34 cellular contexts compared by ENCODE assay signal in genomic region chr7:74149556-74149955, GRCh38.
"Had no signal": no experiment of that assay in that cellular context is flagged by ENCODE, and none has a peak within 500 bp of the region (broad histone marks: within the 10 kb centered on the region; RNA-seq: fewer than 3 reads in every experiment).

No MANE protein-coding gene starts in this region.

- ATAC-seq: activated T-cell treated with anti-CD3 and anti-CD28 coated beads, Interleukin-2, amount 50 U/mL, for 4 hours; Panc1 had no signal

- H3K9me3 Mint-ChIP-seq: activated T-cell treated with anti-CD3 and anti-CD28 coated beads, Interleukin-2, amount 50 U/mL, for 4 hours; activated T-helper 1 cell treated with anti-CD3 and anti-CD28 coated beads, Interleukin-12 subunit alpha, Interleukin-12 subunit beta, Interleukin-2, Interleukin-4 antibody, amounts not matched to agents 30 ng/mL and 10 ng/mL and 1 ng/mL, durations not matched to agents 14 hours and 24 hours and 36 hours had no signal

- H3K4me1 ChIP-seq: ascending aorta, breast epithelium, SJCRH30 had no signal

- H3K27me3 ChIP-seq: ascending aorta, breast epithelium, SJCRH30 had no signal

- H3K9me3 ChIP-seq: ascending aorta, SJCRH30 had no signal

- H3K27ac ChIP-seq: ascending aorta, breast epithelium, SJCRH30, VCaP had no signal

- H3K4me1 Mint-ChIP-seq: activated naive CD8-positive, alpha-beta T cell treated with anti-CD3 and anti-CD28 coated beads for 36 hours had no signal

- H3K4me3 ChIP-seq: ascending aorta, breast epithelium, SJCRH30 had no signal

- DNase-seq: activated B cell treated with CpG ODN at 0.5 μM for 24 hours; activated CD4-positive, alpha-beta memory T cell treated with anti-CD3 and anti-CD28 coated beads for 36 hours; activated CD4-positive, alpha-beta T cell treated with anti-CD3 and anti-CD28 coated beads for 4 hours; activated CD4-positive, alpha-beta T cell treated with anti-CD3 and anti-CD28 coated beads, Interleukin-2, amount 50 U/mL, for 1 hour; activated CD4-positive, CD25-positive, alpha-beta regulatory T cell treated with anti-CD3 and anti-CD28 coated beads, Interleukin-2, amount 50 U/mL, for 72 hours; activated CD8-positive, alpha-beta memory T cell treated with anti-CD3 and anti-CD28 coated beads, Interleukin-2, amount 50 U/mL, for 4 hours; activated naive CD4-positive, alpha-beta T cell treated with anti-CD3 and anti-CD28 coated beads, Interleukin-2, amount 50 U/mL, for 16 hours; activated naive CD8-positive, alpha-beta T cell treated with anti-CD3 and anti-CD28 coated beads for 36 hours; activated T-cell treated with anti-CD3 and anti-CD28 coated beads for 4 hours; activated T-cell treated with anti-CD3 and anti-CD28 coated beads, Interleukin-2, amount 50 U/mL, for 4 hours; amygdala; Karpas-422; KBM-7; NCI-H1048; NCI-H1105 treated with DMSO at 0.1 percent for 48 hours; NCI-H1436; NCI-H1694; NCI-H1930; NCI-H2081 treated with DMSO at 0.1 percent for 48 hours; NCI-H226; NCI-H446 treated with DMSO at 0.1 percent for 48 hours; NCI-H524; NCI-H69; SHP77; SJCRH30; SW 1271; T-helper 1 cell; T-helper 2 cell; T-helper 9 cell had no signal

- H3K36me3 ChIP-seq: ascending aorta, breast epithelium, SJCRH30 had no signal

- H3K27me3 Mint-ChIP-seq: activated naive CD8-positive, alpha-beta T cell treated with anti-CD3 and anti-CD28 coated beads for 36 hours had no signal

- H3K27ac Mint-ChIP-seq: activated B cell treated with CpG ODN at 0.5 μM for 24 hours; activated CD4-positive, alpha-beta memory T cell treated with anti-CD3 and anti-CD28 coated beads for 36 hours; activated naive CD8-positive, alpha-beta T cell treated with anti-CD3 and anti-CD28 coated beads for 36 hours; activated T-helper 1 cell treated with anti-CD3 and anti-CD28 coated beads, Interleukin-12 subunit alpha, Interleukin-12 subunit beta, Interleukin-2, Interleukin-4 antibody, amounts not matched to agents 30 ng/mL and 10 ng/mL and 1 ng/mL, durations not matched to agents 14 hours and 24 hours and 36 hours had no signal

- H3K4me3 Mint-ChIP-seq: activated B cell treated with CpG ODN at 0.5 μM for 24 hours; activated CD4-positive, alpha-beta memory T cell treated with anti-CD3 and anti-CD28 coated beads for 36 hours; activated naive CD8-positive, alpha-beta T cell treated with anti-CD3 and anti-CD28 coated beads for 36 hours; activated T-cell treated with anti-CD3 and anti-CD28 coated beads, Interleukin-2, amount 50 U/mL, for 4 hours; activated T-helper 1 cell treated with anti-CD3 and anti-CD28 coated beads, Interleukin-12 subunit alpha, Interleukin-12 subunit beta, Interleukin-2, Interleukin-4 antibody, amounts not matched to agents 30 ng/mL and 10 ng/mL and 1 ng/mL, durations not matched to agents 14 hours and 24 hours and 36 hours had no signal

- H3K36me3 Mint-ChIP-seq: activated CD4-positive, alpha-beta memory T cell treated with anti-CD3 and anti-CD28 coated beads for 36 hours had no signal
